18 cellular contexts compared by ENCODE assay signal in genomic region chr1:26012862-26013261, GRCh38.
DNase-seq lines count a peak whose midpoint lies in the region; TF ChIP-seq lines count a peak whose summit lies in the region.
"Had no signal": no experiment of that assay in that cellular context is flagged by ENCODE, and none has a peak within 500 bp of the region (broad histone marks: within the 10 kb centered on the region; RNA-seq: fewer than 3 reads in every experiment).

No MANE protein-coding gene starts in this region.

- H3K9me3 Mint-ChIP-seq in nephron, result no peaks in the 10 kb centered on the region
- H3K9me3 Mint-ChIP-seq: CD8-positive, alpha-beta T cell; IgD-negative memory B cell had no signal

- peaks cover 32% of the 10 kb centered on the region for H3K4me1 Mint-ChIP-seq in nephron
- H3K4me1 Mint-ChIP-seq: B cell, IgD-negative memory B cell had no signal

- peak overlapping the region; percentile 22; the same call in 1 of the 2 replicates for H3K27ac ChIP-seq in C4-2B

- DNase-seq in LNCaP clone FGC (ENCODE audit: low read depth) (peak; percentile 21), NCI-H69 (lab: John Stamatoyannopoulos, UW) (peak; percentile 88), COLO829 (ENCODE audit: low spot score) (no peak), NK-92 (lab: John Stamatoyannopoulos, UW; ENCODE audit: unreplicated experiment) (no peak), NAMALWA (ENCODE audit: low spot score) (no peak)
- DNase-seq: CD8-positive, alpha-beta T cell; HCEC 1CT; NCI-H1048; NCI-H2029 treated with DMSO at 0.1 percent for 48 hours; NCI-H446; NCI-H748 treated with DMSO at 0.1 percent for 48 hours; SHP77; T-helper 2 cell had no signal

- no peak overlapping the region for H3K4me3 ChIP-seq in LNCaP clone FGC (ENCODE audit: low read depth, low read length)
- H3K4me3 ChIP-seq: GM12878 had no signal

- peak overlapping the region in 2 of 3 experiments; percentile 32 to 63 for H3K27ac Mint-ChIP-seq in nephron
- H3K27ac Mint-ChIP-seq: B cell; CD8-positive, alpha-beta T cell; IgD-negative memory B cell had no signal

- H3K27me3 Mint-ChIP-seq in nephron (ENCODE audit: low read depth), result peaks cover 10% of the 10 kb centered on the region
- H3K27me3 Mint-ChIP-seq: B cell, IgD-negative memory B cell had no signal

- H3K36me3 Mint-ChIP-seq in nephron (ENCODE audit: low read depth), result no peaks in the 10 kb centered on the region
- H3K36me3 Mint-ChIP-seq: CD8-positive, alpha-beta T cell; IgD-negative memory B cell had no signal

- TF ChIP-seq CTCF in C4-2B (conservative IDR thresholded peaks at IDR 0.05) (no peak), LNCaP clone FGC (IDR thresholded peaks at IDR 0.05; ENCODE audit: control insufficient read depth, extremely low read depth, insufficient read depth) (no peak), nephron (IDR thresholded peaks at IDR 0.05; ENCODE audit: unreplicated experiment in 3 of 3) (no peak)

- H3K4me3 Mint-ChIP-seq in nephron, result no peak overlapping the region
- H3K4me3 Mint-ChIP-seq: B cell; CD8-positive, alpha-beta T cell; IgD-negative memory B cell had no signal

Comparison
In these comparisons a context has a peak if more than half of its experiments do, and no peak if none do; other contexts are left out.
1. DNase-seq: peak in LNCaP clone FGC (single experiment) and NCI-H69 (single experiment); none in COLO829 (single experiment), NK-92 (single experiment) and NAMALWA (single experiment).